In the genomic region with DNA sequence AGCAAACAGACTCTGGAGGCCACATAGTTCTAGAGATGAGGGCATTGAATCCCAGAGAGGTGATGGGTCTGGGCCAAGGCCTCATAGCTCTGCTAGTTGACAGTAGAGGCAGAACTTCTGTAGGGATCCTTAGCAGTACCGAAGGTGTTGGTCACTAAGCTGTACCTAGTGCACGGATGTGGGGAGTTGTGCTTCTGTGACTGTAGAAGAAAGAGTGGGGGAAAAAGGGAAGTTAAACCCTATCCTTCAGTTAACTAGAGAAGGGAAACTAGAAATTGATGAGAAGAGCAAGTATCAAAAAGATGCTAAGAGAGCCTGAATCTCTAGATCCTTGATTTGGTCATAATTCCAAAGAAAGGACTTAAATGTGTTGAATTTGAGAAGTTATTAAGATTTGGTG, we compare ENCODE assay signal across 13 cellular contexts.
DNase-seq lines count a peak whose midpoint lies in the region; ATAC-seq and TF ChIP-seq lines count a peak whose summit lies in the region.
"Had no signal": no experiment of that assay in that cellular context is flagged by ENCODE, and none has a peak within 500 bp of the region (broad histone marks: within the 10 kb centered on the region; RNA-seq: fewer than 3 reads in every experiment).

No MANE protein-coding gene starts in this region.

- H3K4me3 Mint-ChIP-seq in stimulated activated naive B cell treated with anti-CD40 and anti-IgM and Interleukin-4, amounts not matched to agents 10 μg/mL and 1 μg/mL and 100 μg/mL, for 72 hours = peak overlapping the region in 1 of 2 donors; percentile 2
- H3K4me3 Mint-ChIP-seq in activated T-helper 2 cell treated with anti-CD3 and anti-CD28 coated beads, Interferon-gamma antibody, Interleukin-2, Interleukin-4, amounts not matched to agents 10 μg/mL and 5 μg/mL and 100 μg/mL, durations not matched to agents 14 hours and 24 hours and 36 hours (ENCODE audit: low read depth) = no peak overlapping the region
- H3K4me3 Mint-ChIP-seq: HFFc6; stimulated activated naive CD8-positive, alpha-beta T cell treated with anti-CD3 and anti-CD28 coated beads, Interleukin-15, Interleukin-2, amounts not matched to agents 100 ng/mL and 50 ng/mL, for 24 hours had no signal

- H3K9me2 ChIP-seq in MM.1S (replicated peaks; ENCODE audit: insufficient read depth, low read length) = no peaks in the 10 kb centered on the region

- DNase-seq in MV-4-11 (lab: John Stamatoyannopoulos, UW) (peak; percentile 72), GM03348 (ENCODE audit: low spot score) (no peak), MM.1S (no peak)
- DNase-seq in stimulated activated naive B cell treated with anti-CD40 and anti-IgM and Interleukin-4, amounts not matched to agents 10 μg/mL and 1 μg/mL and 100 μg/mL, for 72 hours = no peak
- no peak for DNase-seq in activated effector memory CD4-positive, alpha-beta T cell treated with Interleukin-2 at 50 U/mL for 16 hours
- no peak for DNase-seq in activated T-helper 2 cell treated with anti-CD3 and anti-CD28 coated beads, Interferon-gamma antibody, Interleukin-2, Interleukin-4, amounts not matched to agents 10 μg/mL and 5 μg/mL and 100 μg/mL, durations not matched to agents 14 hours and 24 hours and 36 hours (ENCODE audit: low spot score)
- DNase-seq: activated T-cell treated with anti-CD3 and anti-CD28 coated beads, Interleukin-2, amount 50 U/mL, for 1 hour; HFFc6; mammary epithelial cell; stimulated activated CD4-positive, alpha-beta T cell treated with anti-CD3 and anti-CD28 coated beads, Interleukin-2, amount 100 ng/mL, for 24 hours had no signal

- no peaks in the 10 kb centered on the region for H3K36me3 ChIP-seq in MM.1S (replicated peaks; ENCODE audit: insufficient read depth, low read length)

- no peak overlapping the region for H2AFZ ChIP-seq in MM.1S (ENCODE audit: low read length)

- no peak overlapping the region for H3K27ac ChIP-seq in MM.1S (ENCODE audit: low read length)

- intact Hi-C loops in activated T-helper 2 cell treated with anti-CD3 and anti-CD28 coated beads, Interferon-gamma antibody, Interleukin-2, Interleukin-4, amounts not matched to agents 10 μg/mL and 5 μg/mL and 100 μg/mL, durations not matched to agents 14 hours and 24 hours and 36 hours (cut with micrococcal nuclease) = no loop called here

- no peak overlapping the region for H3K9ac ChIP-seq in MM.1S (ENCODE audit: low read length)

- peaks cover 17% of the 10 kb centered on the region for H3K4me1 ChIP-seq in MM.1S (ENCODE audit: low read length)

- no peak overlapping the region for H3K4me3 ChIP-seq in MM.1S (ENCODE audit: low read length)

- no peak overlapping the region for H3K4me2 ChIP-seq in MM.1S (ENCODE audit: low read depth, low read length)

- peaks cover 19 to 48% of the 10 kb centered on the region in 2 donors for H3K4me1 Mint-ChIP-seq in stimulated activated naive B cell treated with anti-CD40 and anti-IgM and Interleukin-4, amounts not matched to agents 10 μg/mL and 1 μg/mL and 100 μg/mL, for 72 hours
- H3K4me1 Mint-ChIP-seq in activated T-helper 2 cell treated with anti-CD3 and anti-CD28 coated beads, Interferon-gamma antibody, Interleukin-2, Interleukin-4, amounts not matched to agents 10 μg/mL and 5 μg/mL and 100 μg/mL, durations not matched to agents 14 hours and 24 hours and 36 hours (ENCODE audit: low read depth) = peaks cover 9% of the 10 kb centered on the region

- no peaks in the 10 kb centered on the region for H4K20me1 ChIP-seq in MM.1S (ENCODE audit: insufficient read depth, low read length)

- H3K27me3 ChIP-seq in MM.1S (replicated peaks; ENCODE audit: insufficient read depth, low read length) = no peaks in the 10 kb centered on the region

- H3K27me3 Mint-ChIP-seq in stimulated activated naive B cell treated with anti-CD40 and anti-IgM and Interleukin-4, amounts not matched to agents 10 μg/mL and 1 μg/mL and 100 μg/mL, for 72 hours = no peaks in the 10 kb centered on the region
- peaks cover 3% of the 10 kb centered on the region for H3K27me3 Mint-ChIP-seq in activated T-helper 2 cell treated with anti-CD3 and anti-CD28 coated beads, Interferon-gamma antibody, Interleukin-2, Interleukin-4, amounts not matched to agents 10 μg/mL and 5 μg/mL and 100 μg/mL, durations not matched to agents 14 hours and 24 hours and 36 hours (ENCODE audit: low read depth)
- H3K27me3 Mint-ChIP-seq: stimulated activated naive CD8-positive, alpha-beta T cell treated with anti-CD3 and anti-CD28 coated beads, Interleukin-15, Interleukin-2, amounts not matched to agents 100 ng/mL and 50 ng/mL, for 24 hours had no signal

- peaks cover 7 to 8% of the 10 kb centered on the region in 2 donors for H3K9me3 Mint-ChIP-seq in stimulated activated naive B cell treated with anti-CD40 and anti-IgM and Interleukin-4, amounts not matched to agents 10 μg/mL and 1 μg/mL and 100 μg/mL, for 72 hours
- peaks cover 34% of the 10 kb centered on the region for H3K9me3 Mint-ChIP-seq in activated T-helper 2 cell treated with anti-CD3 and anti-CD28 coated beads, Interferon-gamma antibody, Interleukin-2, Interleukin-4, amounts not matched to agents 10 μg/mL and 5 μg/mL and 100 μg/mL, durations not matched to agents 14 hours and 24 hours and 36 hours
- H3K9me3 Mint-ChIP-seq: HFFc6 had no signal

- H3K27ac Mint-ChIP-seq in stimulated activated naive B cell treated with anti-CD40 and anti-IgM and Interleukin-4, amounts not matched to agents 10 μg/mL and 1 μg/mL and 100 μg/mL, for 72 hours = peak overlapping the region; percentile 39
- no peak overlapping the region for H3K27ac Mint-ChIP-seq in activated T-helper 2 cell treated with anti-CD3 and anti-CD28 coated beads, Interferon-gamma antibody, Interleukin-2, Interleukin-4, amounts not matched to agents 10 μg/mL and 5 μg/mL and 100 μg/mL, durations not matched to agents 14 hours and 24 hours and 36 hours
- H3K27ac Mint-ChIP-seq: HFFc6; stimulated activated naive CD8-positive, alpha-beta T cell treated with anti-CD3 and anti-CD28 coated beads, Interleukin-15, Interleukin-2, amounts not matched to agents 100 ng/mL and 50 ng/mL, for 24 hours had no signal

- TF ChIP-seq CTCF in MM.1S (IDR thresholded peaks at IDR 0.05; ENCODE audit: low read length) = no peak

- no peaks in the 10 kb centered on the region for H3K9me3 ChIP-seq in MM.1S (replicated peaks; ENCODE audit: insufficient read depth, low read length)

- ATAC-seq in GM19328 (IDR thresholded peaks at IDR 0.05; ENCODE audit: unreplicated experiment) (peak; percentile 46), HG02798 (IDR thresholded peaks at IDR 0.05; ENCODE audit: poor library complexity, unreplicated experiment) (peak; percentile 41)
- ATAC-seq in stimulated activated naive B cell treated with anti-CD40 and anti-IgM and Interleukin-4, amounts not matched to agents 10 μg/mL and 1 μg/mL and 100 μg/mL, for 72 hours (replicated peaks) = peak; percentile 42 to 53

- peaks cover 8 to 18% of the 10 kb centered on the region in 2 donors for H3K36me3 Mint-ChIP-seq in stimulated activated naive B cell treated with anti-CD40 and anti-IgM and Interleukin-4, amounts not matched to agents 10 μg/mL and 1 μg/mL and 100 μg/mL, for 72 hours
- peaks cover 14% of the 10 kb centered on the region for H3K36me3 Mint-ChIP-seq in activated T-helper 2 cell treated with anti-CD3 and anti-CD28 coated beads, Interferon-gamma antibody, Interleukin-2, Interleukin-4, amounts not matched to agents 10 μg/mL and 5 μg/mL and 100 μg/mL, durations not matched to agents 14 hours and 24 hours and 36 hours (ENCODE audit: low read depth)

- no peaks in the 10 kb centered on the region for H3K79me2 ChIP-seq in MM.1S (ENCODE audit: low read length)

- peaks cover 9% of the 10 kb centered on the region; the same call in 1 of the 2 replicates for H3F3A ChIP-seq in MM.1S (ENCODE audit: insufficient read depth, low read length)
